1 cellular context compared by ENCODE assay signal in the genomic region with DNA sequence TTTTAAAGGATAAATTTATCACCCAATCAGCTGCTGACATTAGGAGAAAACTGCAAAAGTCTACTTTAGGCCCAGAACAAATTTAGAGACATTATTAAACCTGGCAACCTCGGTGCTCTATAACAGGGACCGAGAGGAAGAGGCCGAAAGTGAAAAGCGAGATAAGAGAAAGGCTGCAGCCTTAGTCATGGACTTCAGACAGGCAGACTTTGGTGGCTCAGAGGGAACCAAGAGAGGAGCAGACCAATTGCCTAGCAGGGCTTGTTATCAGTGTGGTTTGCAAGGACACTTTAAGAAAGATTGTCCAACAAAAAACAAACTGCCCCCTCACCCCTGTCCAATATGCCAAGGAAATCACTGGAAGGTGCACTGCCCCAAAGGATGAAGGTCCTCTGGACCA.
TF ChIP-seq lines count a peak whose summit lies in the region.

No MANE protein-coding gene starts in this region.

TF ChIP-seq in K562, 482 proteins besides CTCF, POLR2A, EP300 and RAD21 (continued from another document):
- no peak for TF ChIP-seq RBM17 (IDR thresholded peaks at IDR 0.05; ENCODE audit: borderline replicate concordance, low read depth, low read length)
